31 cellular contexts compared by ENCODE assay signal in genomic region chr16:84412262-84412661, GRCh38. TPM values are rescaled to one million over a fixed set of nuclear protein-coding genes. Genes with fewer than 3 reads are reported as not detected.
"Had no signal": no experiment of that assay in that cellular context is flagged by ENCODE, and none has a peak within 500 bp of the region (broad histone marks: within the 10 kb centered on the region; RNA-seq: fewer than 3 reads in every experiment).

No MANE protein-coding gene starts in this region.

- H3K4me1 Mint-ChIP-seq: naive B cell; stimulated activated memory B cell treated with anti-CD40 and anti-IgM and Interleukin-4, amounts not matched to agents 10 μg/mL and 1 μg/mL and 100 μg/mL, for 72 hours had no signal

- H3K4me3 ChIP-seq: esophagus squamous epithelium, heart right ventricle, lower lobe of right lung, mucosa of descending colon, psoas muscle, skin epidermis, spleen, testis, tibial artery, upper lobe of left lung, vagina had no signal

- H3K36me3 Mint-ChIP-seq: naive B cell; natural killer cell treated with Interleukin-12 subunit alpha and Interleukin-12 subunit beta and Interleukin-15 and Interleukin-18, amount 100 ng/mL, for 72 hours; stimulated activated memory B cell treated with anti-CD40 and anti-IgM and Interleukin-4, amounts not matched to agents 10 μg/mL and 1 μg/mL and 100 μg/mL, for 72 hours had no signal

- H3K36me3 ChIP-seq: esophagus squamous epithelium, heart right ventricle, tibial artery, vagina had no signal

- H3K4me3 Mint-ChIP-seq: effector memory CD8-positive, alpha-beta T cell; naive B cell; natural killer cell treated with Interleukin-12 subunit alpha and Interleukin-12 subunit beta and Interleukin-15 and Interleukin-18, amount 100 ng/mL, for 72 hours; neural crest cell; stimulated activated memory B cell treated with anti-CD40 and anti-IgM and Interleukin-4, amounts not matched to agents 10 μg/mL and 1 μg/mL and 100 μg/mL, for 72 hours had no signal

- H3K27ac ChIP-seq: esophagus squamous epithelium, heart right ventricle, lower lobe of right lung, psoas muscle, skin epidermis, spleen, testis, tibial artery, upper lobe of left lung, vagina had no signal

- H3K9me3 Mint-ChIP-seq: effector memory CD8-positive, alpha-beta T cell; naive B cell; natural killer cell treated with Interleukin-12 subunit alpha and Interleukin-12 subunit beta and Interleukin-15 and Interleukin-18, amount 100 ng/mL, for 72 hours; neural crest cell had no signal

- H3K27me3 ChIP-seq: testis, upper lobe of left lung, vagina had no signal

- ATAC-seq: effector memory CD8-positive, alpha-beta T cell; heart right ventricle; left ventricle myocardium superior; lower lobe of right lung; mucosa of descending colon; natural killer cell treated with Interleukin-12 subunit alpha and Interleukin-12 subunit beta and Interleukin-15 and Interleukin-18, amount 100 ng/mL, for 72 hours; psoas muscle; right cardiac atrium; stimulated activated memory B cell treated with anti-CD40 and anti-IgM and Interleukin-4, amounts not matched to agents 10 μg/mL and 1 μg/mL and 100 μg/mL, for 72 hours; stimulated activated naive CD8-positive, alpha-beta T cell treated with anti-CD3 and anti-CD28 coated beads, Interleukin-15, Interleukin-2, amounts not matched to agents 100 U/mL and 50 U/mL, for 24 hours had no signal

- FAIRE-seq: endometrium, keratinocyte had no signal

- H3K4me1 ChIP-seq: lower lobe of right lung, psoas muscle, tibial artery, upper lobe of left lung, vagina had no signal

- H3K27ac Mint-ChIP-seq: effector memory CD8-positive, alpha-beta T cell; naive B cell; natural killer cell treated with Interleukin-12 subunit alpha and Interleukin-12 subunit beta and Interleukin-15 and Interleukin-18, amount 100 ng/mL, for 72 hours; stimulated activated memory B cell treated with anti-CD40 and anti-IgM and Interleukin-4, amounts not matched to agents 10 μg/mL and 1 μg/mL and 100 μg/mL, for 72 hours had no signal

- H3K9me3 ChIP-seq: esophagus squamous epithelium, heart right ventricle, lower lobe of right lung, mucosa of descending colon, psoas muscle, spleen, testis, tibial artery, upper lobe of left lung, vagina had no signal

- DNase-seq: cortex of kidney; effector memory CD8-positive, alpha-beta T cell; erythroblast; esophagus squamous epithelium; foreskin melanocyte; glutamatergic neuron; heart right ventricle; hippocampal formation; left ventricle myocardium superior; lower lobe of right lung; mucosa of descending colon; naive B cell; psoas muscle; right cardiac atrium; spleen; stimulated activated CD4-positive, alpha-beta T cell treated with anti-CD3 and anti-CD28 coated beads, Interleukin-4, amount 100 ng/mL, for 4 hours; stimulated activated naive CD8-positive, alpha-beta T cell treated with anti-CD3 and anti-CD28 coated beads, Interleukin-15, Interleukin-2, amounts not matched to agents 100 U/mL and 50 U/mL, for 24 hours; substantia nigra; testis; tibial artery; upper lobe of left lung had no signal

RNA-seq across cellular contexts. Expression of gene ATP2C2, which starts 43.9 kb away (rescaled TPM):
- total RNA-seq: dermis microvascular lymphatic vessel endothelial cell; heart right ventricle; left ventricle myocardium superior; natural killer cell treated with Interleukin-12 subunit alpha and Interleukin-12 subunit beta and Interleukin-15 and Interleukin-18, amount 100 ng/mL, for 72 hours; osteocyte; psoas muscle; renal cortical epithelial cell; right cardiac atrium had no signal
- polyA plus RNA-seq: right cardiac atrium had no signal
